In the genomic region with DNA sequence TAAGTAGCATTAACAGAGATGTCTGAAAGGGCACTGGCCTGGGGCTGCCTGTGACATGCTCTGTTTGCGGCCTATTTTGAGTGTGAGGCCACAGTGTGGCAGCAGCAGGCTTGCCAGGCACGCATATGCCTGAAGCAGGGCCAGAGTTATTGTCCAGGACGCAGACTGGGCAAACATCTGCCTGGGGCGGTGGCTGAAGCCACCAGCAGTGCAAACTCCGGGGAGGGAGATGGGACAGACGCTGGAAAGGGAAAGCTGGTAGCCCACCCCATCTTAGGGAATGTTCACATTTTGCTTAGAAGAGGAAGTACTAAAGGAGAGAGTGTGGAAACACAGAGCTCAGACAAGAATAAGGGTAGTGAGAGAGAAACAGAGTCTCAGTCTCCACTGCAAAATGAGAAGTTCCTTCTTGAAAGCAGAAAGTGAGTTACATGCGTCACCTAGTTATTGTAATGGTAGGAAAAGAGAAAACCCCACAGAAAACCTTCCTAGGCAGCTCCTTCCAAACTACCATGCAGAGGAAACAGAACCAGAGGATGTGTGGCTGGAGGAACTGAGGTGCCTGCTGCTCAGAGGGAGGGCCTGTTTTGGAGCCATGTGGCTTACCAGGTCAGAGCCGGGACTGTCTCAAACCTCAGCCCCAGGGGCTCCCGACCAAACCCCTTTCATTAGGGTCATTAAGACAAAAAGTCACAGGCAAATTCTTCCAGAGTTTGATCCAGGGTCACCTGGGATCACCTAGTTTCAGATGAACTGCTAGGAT, we compare ENCODE assay signal across 14 cellular contexts. TPM values are rescaled to one million over a fixed set of nuclear protein-coding genes. Genes with fewer than 3 reads are reported as not detected.
DNase-seq lines count a peak whose midpoint lies in the region; ATAC-seq and TF ChIP-seq lines count a peak whose summit lies in the region.
"Had no signal": no experiment of that assay in that cellular context is flagged by ENCODE, and none has a peak within 500 bp of the region (broad histone marks: within the 10 kb centered on the region; RNA-seq: fewer than 3 reads in every experiment).

No MANE protein-coding gene starts in this region.

- intact Hi-C loops in ascending aorta (cut with DNase I), result no loop called here
- intact Hi-C loops in body of pancreas (cut with DNase I), result no loop called here

- 73 to 84% methylated on average over 8 to 9 of the region's 9 CpGs for WGBS in body of pancreas, 2 donors

- H3K27me3 ChIP-seq in RWPE2 (ENCODE audit: insufficient read depth, poor library complexity, severe bottlenecking), result no peaks in the 10 kb centered on the region
- H3K27me3 ChIP-seq in ascending aorta, result no peaks in the 10 kb centered on the region
- H3K27me3 ChIP-seq in body of pancreas, result no peaks in the 10 kb centered on the region
- H3K27me3 ChIP-seq: BLaER1 had no signal

- H3K4me3 ChIP-seq in RWPE2 (ENCODE audit: severe bottlenecking) (no peak overlapping the region), ascending aorta (no peak overlapping the region), body of pancreas (no peak overlapping the region)
- H3K4me3 ChIP-seq: BLaER1, skin epidermis had no signal

- no peak for TF ChIP-seq POLR2A in body of pancreas (IDR thresholded peaks at IDR 0.05)

- ATAC-seq in RWPE2 (ENCODE audit: low read depth), result peak; percentile 62
- ATAC-seq in esophagus mucosa, result peak; percentile 57
- ATAC-seq in body of pancreas, result no peak

- H3K4me1 ChIP-seq in RWPE2 (ENCODE audit: insufficient read depth, poor library complexity, severe bottlenecking) (peaks cover 22% of the 10 kb centered on the region), ascending aorta (no peaks in the 10 kb centered on the region), body of pancreas (no peaks in the 10 kb centered on the region)

- no peaks in the 10 kb centered on the region for H3K9me3 ChIP-seq in RWPE2 (ENCODE audit: severe bottlenecking)
- H3K9me3 ChIP-seq in ascending aorta, result no peaks in the 10 kb centered on the region
- H3K9me3 ChIP-seq in body of pancreas, result no peaks in the 10 kb centered on the region

- peak; percentile 77 for DNase-seq in Ammon's horn (ENCODE audit: low spot score)
- no peak for DNase-seq in RWPE2 (ENCODE audit: low spot score)
- DNase-seq in midbrain (lab: John Stamatoyannopoulos, UW), result peak; percentile 42
- no peak for DNase-seq in ascending aorta (ENCODE audit: low spot score in 2 of 2)
- DNase-seq in amniotic stem cell (lab: John Stamatoyannopoulos, UW), result no peak
- no peak for DNase-seq in body of pancreas
- DNase-seq in NCI-H187 (lab: John Stamatoyannopoulos, UW), result no peak
- DNase-seq: activated CD8-positive, alpha-beta memory T cell treated with anti-CD3 and anti-CD28 coated beads, Interleukin-2, amount 50 U/mL, for 4 hours; mesendoderm; NCI-H748 treated with DMSO at 0.1 percent for 48 hours; T-helper 2 cell had no signal

- H3K36me3 ChIP-seq in RWPE2 (ENCODE audit: low read depth) (peaks cover 55% of the 10 kb centered on the region), ascending aorta (peaks cover 84 to 90% of the 10 kb centered on the region in 2 donors), body of pancreas (replicated peaks in 1 of 2; ENCODE audit: insufficient read depth in 1 of 2, low read depth in 2 of 2) (peaks cover 0 to 22% of the 10 kb centered on the region in 2 donors)

- H3K27ac ChIP-seq in RWPE2 (ENCODE audit: poor library complexity, severe bottlenecking) (peak overlapping the region; percentile 49), ascending aorta (no peak overlapping the region), body of pancreas (no peak overlapping the region)
- H3K27ac ChIP-seq: BLaER1 had no signal

- TF ChIP-seq CTCF in RWPE2 (IDR thresholded peaks at IDR 0.05; ENCODE audit: poor library complexity, severe bottlenecking) (peak; percentile 38), ascending aorta (IDR thresholded peaks at IDR 0.05) (no peak), body of pancreas (IDR thresholded peaks at IDR 0.05) (no peak)

RNA-seq across cellular contexts. Expression of a gene that starts 14.5 kb away (rescaled TPM):
- total RNA-seq in esophagus mucosa (28.5 TPM), ascending aorta (78.7 TPM), body of pancreas (10 to 100 TPM; 12.9 to 27.5 TPM)

Comparison
In these comparisons a context has a peak if more than half of its experiments do, and no peak if none do; other contexts are left out.
1. DNase-seq: peak in Ammon's horn (single experiment) and midbrain (single experiment); none in RWPE2 (single experiment), ascending aorta (0 of 2), amniotic stem cell (single experiment), body of pancreas (0 of 4) and NCI-H187 (0 of 2).